ENCODE assay signal across 14 cellular contexts in genomic region chr5:43804041-43804440, GRCh38.
A peak's percentile ranks its signal among the peaks of the same experiment; 100 is the strongest.
DNase-seq lines count a peak whose midpoint lies in the region; TF ChIP-seq lines count a peak whose summit lies in the region.
"Had no signal": no experiment of that assay in that cellular context is flagged by ENCODE, and none has a peak within 500 bp of the region (broad histone marks: within the 10 kb centered on the region; RNA-seq: fewer than 3 reads in every experiment).

No MANE protein-coding gene starts in this region.

- no peak for TF ChIP-seq POLR2A in uterus (IDR thresholded peaks at IDR 0.05)

- H3K9me3 ChIP-seq in parathyroid adenoma (ENCODE audit: control insufficient read depth, low read length), result no peaks in the 10 kb centered on the region
- H3K9me3 ChIP-seq in uterus, result no peaks in the 10 kb centered on the region
- H3K9me3 ChIP-seq: BLaER1 had no signal

- H3K79me2 ChIP-seq in parathyroid adenoma, result no peaks in the 10 kb centered on the region

- H3K4me1 ChIP-seq in parathyroid adenoma (peaks cover 7% of the 10 kb centered on the region), uterus (no peaks in the 10 kb centered on the region)
- H3K4me1 ChIP-seq: BLaER1 had no signal

- H3K27me3 ChIP-seq in parathyroid adenoma (ENCODE audit: control insufficient read depth, insufficient read depth, low read length) (no peaks in the 10 kb centered on the region), uterus (no peaks in the 10 kb centered on the region)
- H3K27me3 ChIP-seq: BLaER1 had no signal

- H3K4me3 ChIP-seq in parathyroid adenoma (ENCODE audit: low read depth, low read length), result no peak overlapping the region
- no peak overlapping the region for H3K4me3 ChIP-seq in uterus
- H3K4me3 ChIP-seq: BLaER1, GM12878 had no signal

- no peak overlapping the region for H3K4me2 ChIP-seq in parathyroid adenoma (ENCODE audit: low read length)
- H3K4me2 ChIP-seq: BLaER1 had no signal

- no peaks in the 10 kb centered on the region for H3K36me3 ChIP-seq in parathyroid adenoma (ENCODE audit: control insufficient read depth, insufficient read depth, low read length)
- no peaks in the 10 kb centered on the region for H3K36me3 ChIP-seq in uterus
- H3K36me3 ChIP-seq: BLaER1 had no signal

- no peak for TF ChIP-seq CTCF in parathyroid adenoma (IDR thresholded peaks at IDR 0.05)
- no peak for TF ChIP-seq CTCF in uterus (IDR thresholded peaks at IDR 0.05)

- H2AFZ ChIP-seq in parathyroid adenoma, result no peak overlapping the region

- intact Hi-C loops in uterus (cut with DNase I; ENCODE audit: low total_unique reads), result no loop called here

- no peak overlapping the region for H3K9ac ChIP-seq in parathyroid adenoma
- H3K9ac ChIP-seq: BLaER1 had no signal

- DNase-seq in H4 (ENCODE audit: low spot score) (peak; percentile 59), amniotic epithelial cell (ENCODE audit: low read depth) (peak; percentile 72), uterus (no peak), retina (no peak), SW480 (ENCODE audit: low spot score) (no peak)
- DNase-seq: Calu3; CD4-positive, alpha-beta memory T cell; DMS79 treated with DMSO at 0.1 percent for 48 hours; GF-D8; GOT3; H9 had no signal

- H3K27ac ChIP-seq in parathyroid adenoma (peak overlapping the region; percentile 27), uterus (no peak overlapping the region)
- H3K27ac ChIP-seq: BLaER1 had no signal

Comparison
In these comparisons a context has a peak if more than half of its experiments do, and no peak if none do; other contexts are left out.
1. DNase-seq: peak in H4 (single experiment) and amniotic epithelial cell (single experiment); none in uterus (0 of 2), retina (single experiment) and SW480 (single experiment).